22 cellular contexts compared by ENCODE assay signal in genomic region chr3:15523660-15524417, GRCh38.
"Had no signal": no experiment of that assay in that cellular context is flagged by ENCODE, and none has a peak within 500 bp of the region (broad histone marks: within the 10 kb centered on the region; RNA-seq: fewer than 3 reads in every experiment).

No MANE protein-coding gene starts in this region.

- H3K27ac Mint-ChIP-seq: activated CD4-positive, alpha-beta T cell treated with anti-CD3 and anti-CD28 coated beads, Interleukin-2, amount 10 ng/mL, durations not matched to agents 24 days and 14 days; activated CD8-positive, alpha-beta T cell treated with anti-CD3 and anti-CD28 coated beads for 36 hours; activated naive CD4-positive, alpha-beta T cell treated with anti-CD3 and anti-CD28 coated beads for 36 hours; activated T-cell treated with anti-CD3 and anti-CD28 coated beads, Interleukin-2, amount 50 U/mL, for 24 hours; activated T-helper 2 cell treated with anti-CD3 and anti-CD28 coated beads, Interferon-gamma antibody, Interleukin-2, Interleukin-4, amounts not matched to agents 10 μg/mL and 5 μg/mL and 100 μg/mL, durations not matched to agents 14 hours and 24 hours and 36 hours; endodermal cell; stimulated activated effector memory CD8-positive, alpha-beta T cell treated with anti-CD3 and anti-CD28 coated beads, Interleukin-12 subunit alpha, Interleukin-12 subunit beta, amount 100 ng/mL, for 72 hours had no signal

- H3K9me3 Mint-ChIP-seq: activated CD4-positive, alpha-beta T cell treated with anti-CD3 and anti-CD28 coated beads, Interleukin-2, amount 10 ng/mL, durations not matched to agents 24 days and 14 days; activated CD8-positive, alpha-beta T cell treated with anti-CD3 and anti-CD28 coated beads for 36 hours; activated naive CD4-positive, alpha-beta T cell treated with anti-CD3 and anti-CD28 coated beads for 36 hours; activated T-cell treated with anti-CD3 and anti-CD28 coated beads, Interleukin-2, amount 50 U/mL, for 24 hours; activated T-helper 2 cell treated with anti-CD3 and anti-CD28 coated beads, Interferon-gamma antibody, Interleukin-2, Interleukin-4, amounts not matched to agents 10 μg/mL and 5 μg/mL and 100 μg/mL, durations not matched to agents 14 hours and 24 hours and 36 hours; endodermal cell had no signal

- H2AFZ ChIP-seq: parathyroid adenoma had no signal

- H3K27ac ChIP-seq: body of pancreas, epithelial cell of prostate, left ventricle myocardium inferior, neutrophil, parathyroid adenoma, upper lobe of right lung had no signal

- ATAC-seq: activated CD8-positive, alpha-beta T cell treated with anti-CD3 and anti-CD28 coated beads for 36 hours; body of pancreas; stimulated activated effector memory CD8-positive, alpha-beta T cell treated with anti-CD3 and anti-CD28 coated beads, Interleukin-12 subunit alpha, Interleukin-12 subunit beta, amount 100 ng/mL, for 72 hours; upper lobe of right lung had no signal

- DNase-seq: activated CD4-positive, alpha-beta T cell treated with anti-CD3 and anti-CD28 coated beads, Interleukin-2, amount 10 ng/mL, durations not matched to agents 24 days and 14 days; activated CD8-positive, alpha-beta T cell treated with anti-CD3 and anti-CD28 coated beads for 36 hours; activated naive CD4-positive, alpha-beta T cell treated with anti-CD3 and anti-CD28 coated beads for 36 hours; activated T-cell treated with anti-CD3 and anti-CD28 coated beads, Interleukin-2, amount 50 U/mL, for 24 hours; body of pancreas; caudate nucleus; endodermal cell; heart left ventricle; kidney glomerular epithelial cell; left ventricle myocardium inferior; naive B cell; right cardiac atrium; stimulated activated CD4-positive, alpha-beta T cell treated with anti-CD3 and anti-CD28 coated beads, Interleukin-4, amount 100 ng/mL, for 24 hours; T1000; upper lobe of right lung had no signal

- H3K4me2 ChIP-seq: smooth muscle cell had no signal

- H3K36me3 Mint-ChIP-seq: stimulated activated effector memory CD8-positive, alpha-beta T cell treated with anti-CD3 and anti-CD28 coated beads, Interleukin-12 subunit alpha, Interleukin-12 subunit beta, amount 100 ng/mL, for 72 hours had no signal

- H3K9me3 ChIP-seq: body of pancreas, heart left ventricle, left ventricle myocardium inferior, neutrophil, thoracic aorta, upper lobe of right lung had no signal

- H3K4me3 ChIP-seq: body of pancreas, heart left ventricle, left ventricle myocardium inferior, smooth muscle cell, thoracic aorta, upper lobe of right lung had no signal

- H3K9ac ChIP-seq: parathyroid adenoma had no signal

- H3K36me3 ChIP-seq: heart left ventricle, left ventricle myocardium inferior, neutrophil, thoracic aorta, upper lobe of right lung had no signal

- H3K79me2 ChIP-seq: parathyroid adenoma had no signal

- H3K27me3 ChIP-seq: body of pancreas, heart left ventricle, neutrophil, upper lobe of right lung had no signal

- H3K4me3 Mint-ChIP-seq: activated CD4-positive, alpha-beta T cell treated with anti-CD3 and anti-CD28 coated beads, Interleukin-2, amount 10 ng/mL, durations not matched to agents 24 days and 14 days; activated CD8-positive, alpha-beta T cell treated with anti-CD3 and anti-CD28 coated beads for 36 hours; activated naive CD4-positive, alpha-beta T cell treated with anti-CD3 and anti-CD28 coated beads for 36 hours; activated T-cell treated with anti-CD3 and anti-CD28 coated beads, Interleukin-2, amount 50 U/mL, for 24 hours; endodermal cell; naive B cell; stimulated activated effector memory CD8-positive, alpha-beta T cell treated with anti-CD3 and anti-CD28 coated beads, Interleukin-12 subunit alpha, Interleukin-12 subunit beta, amount 100 ng/mL, for 72 hours had no signal
